8 cellular contexts compared by ENCODE assay signal in the genomic region with DNA sequence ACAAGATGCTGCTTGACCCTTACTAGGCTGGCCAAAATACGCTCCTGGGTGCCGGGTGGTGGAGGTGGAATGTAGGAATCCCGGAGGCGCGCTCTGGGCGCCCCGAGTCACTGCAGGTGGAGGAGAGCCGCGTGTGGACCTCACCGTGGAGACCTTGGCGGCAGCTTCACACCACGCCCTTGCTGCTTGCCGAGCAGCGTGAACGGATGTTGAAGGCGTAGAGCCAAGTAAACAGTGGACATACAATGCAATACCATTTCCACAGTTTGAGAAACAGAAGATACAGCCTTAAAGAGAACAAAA. TPM values are rescaled to one million over a fixed set of nuclear protein-coding genes. Genes with fewer than 3 reads are reported as not detected.
A peak's percentile ranks its signal among the peaks of the same experiment; 100 is the strongest.
DNase-seq lines count a peak whose midpoint lies in the region; ATAC-seq, FAIRE-seq and TF ChIP-seq lines count a peak whose summit lies in the region.

No MANE protein-coding gene starts in this region.

- in situ Hi-C loops in astrocyte of the cerebellum (cut with HindIII; ENCODE audit: low sequenced_read_pairs) = no loop called here

- TF ChIP-seq CTCF in GM12875 (IDR thresholded peaks at IDR 0.05; ENCODE audit: borderline replicate concordance, insufficient read depth, low read depth, low read length) (no peak), astrocyte of the cerebellum (IDR thresholded peaks at IDR 0.05; ENCODE audit: low read depth, low read length, missing control alignments) (no peak)

- 0 to 2% (median 1%) methylated on average over 16 of the region's 16 CpGs for WGBS in small intestine, 3 donors

- no peak overlapping the region for H3K9ac ChIP-seq in iPS-15b (ENCODE audit: low read depth, low read length)

- DNase-seq in SJSA1 (ENCODE audit: low read depth in 1 of 2, low spot score in 2 of 2) (peak in 1 of 2 experiments; percentile 58), astrocyte of the cerebellum (ENCODE audit: low read depth) (no peak), small intestine (peak; percentile 74)

- H3K9me3 ChIP-seq in SJSA1 (replicated peaks) (no peaks in the 10 kb centered on the region), iPS-15b (ENCODE audit: control insufficient read depth, insufficient read depth, low read length) (no peaks in the 10 kb centered on the region), small intestine (ENCODE audit: control insufficient read depth, low read depth) (no peaks in the 10 kb centered on the region)

- peak overlapping the region; percentile 55 for H3K4me3 ChIP-seq in GM12875 (ENCODE audit: low read depth, low read length)
- peak overlapping the region; percentile 51 for H3K4me3 ChIP-seq in SJSA1
- H3K4me3 ChIP-seq in astrocyte of the cerebellum (ENCODE audit: low read depth, low read length) = peak overlapping the region; percentile 66
- peak overlapping the region; percentile 59 for H3K4me3 ChIP-seq in iPS-15b (ENCODE audit: low read depth, low read length)
- peak overlapping the region in 1 of 2 donors; percentile 77 for H3K4me3 ChIP-seq in small intestine (ENCODE audit: low read depth in 1 of 2, low read length in 2 of 2)

- ATAC-seq in HG03354 (IDR thresholded peaks at IDR 0.05; ENCODE audit: poor library complexity, severe bottlenecking, unreplicated experiment) (peak; percentile 54), HG03378 (IDR thresholded peaks at IDR 0.05; ENCODE audit: unreplicated experiment) (no peak), HG03108 (IDR thresholded peaks at IDR 0.05; ENCODE audit: unreplicated experiment) (no peak)

- FAIRE-seq in small intestine (lab: Jason Lieb, UNC) = no peak

- peaks cover 24% of the 10 kb centered on the region for H3K4me1 ChIP-seq in SJSA1 (replicated peaks)
- no peaks in the 10 kb centered on the region for H3K4me1 ChIP-seq in iPS-15b (ENCODE audit: control insufficient read depth, insufficient read depth, low read length)
- no peaks in the 10 kb centered on the region for H3K4me1 ChIP-seq in small intestine (ENCODE audit: control insufficient read depth in 2 of 2, insufficient read depth in 1 of 2, low read depth in 1 of 2, low read length in 1 of 2)

- H3K36me3 ChIP-seq in SJSA1 = no peaks in the 10 kb centered on the region
- H3K36me3 ChIP-seq in iPS-15b (ENCODE audit: control insufficient read depth, insufficient read depth, low read length) = no peaks in the 10 kb centered on the region
- H3K36me3 ChIP-seq in small intestine (ENCODE audit: control insufficient read depth in 2 of 2, insufficient read depth in 2 of 2, low read length in 2 of 2) = peaks cover 0 to 9% of the 10 kb centered on the region in 2 donors

- H3K27me3 ChIP-seq in SJSA1 (replicated peaks) (peaks cover 24% of the 10 kb centered on the region), iPS-15b (ENCODE audit: control insufficient read depth, insufficient read depth, low read length) (peaks cover 55% of the 10 kb centered on the region), small intestine (ENCODE audit: control insufficient read depth in 2 of 2, insufficient read depth in 2 of 2, low read length in 2 of 2) (no peaks in the 10 kb centered on the region)

- H3K27ac ChIP-seq in SJSA1 (no peak overlapping the region), small intestine (ENCODE audit: low read depth in 1 of 2, low read length in 1 of 2) (peak overlapping the region; percentile 85 to 91)

RNA-seq across cellular contexts. Expression of gene NCR3LG1, which starts 1.3 kb away (rescaled TPM):
- 0.13 and 1.4 TPM in 2 replicates for total RNA-seq in SJSA1 (2014; rRNA removed; shearing (Covaris generic))
- polyA plus RNA-seq in small intestine = 1 to 10 TPM in 1 of 3 donors, under 1 TPM in 2; 0.22 to 4.5 (median 0.81) TPM

RNA-seq across cellular contexts. Expression of gene KCNJ11, which starts 35.6 kb away (rescaled TPM):
- not detected in 2 replicates for total RNA-seq in SJSA1 (2014; rRNA removed; shearing (Covaris generic))
- polyA plus RNA-seq in small intestine = 1 to 10 TPM in 1 of 3 donors, not detected in 2; 1.9 TPM
